Comparison of ENCODE assay signal across 23 cellular contexts in the genomic region with DNA sequence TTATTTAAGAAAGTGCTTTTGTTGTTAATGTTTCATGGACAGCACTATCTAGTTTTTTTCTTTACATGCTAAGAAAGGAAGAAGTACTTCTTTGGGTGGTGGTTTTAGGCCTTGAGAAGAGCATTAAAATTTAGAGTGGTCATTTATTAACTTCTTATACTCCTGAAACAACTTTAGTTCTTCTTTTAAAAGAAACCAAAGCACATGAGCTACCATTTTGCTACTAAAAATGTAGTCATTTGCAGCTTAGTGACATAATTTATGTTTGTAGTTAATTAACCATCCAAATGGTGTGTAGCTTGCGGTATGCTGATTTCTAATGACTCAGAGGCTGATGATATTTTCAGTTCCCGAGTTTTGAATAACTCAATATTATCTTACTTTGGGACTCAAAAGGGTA.
"Had no signal": no experiment of that assay in that cellular context is flagged by ENCODE, and none has a peak within 500 bp of the region (broad histone marks: within the 10 kb centered on the region; RNA-seq: fewer than 3 reads in every experiment).

No MANE protein-coding gene starts in this region.

- H3K27ac Mint-ChIP-seq: endodermal cell; naive thymus-derived CD4-positive, alpha-beta T cell; nephron progenitor cell; stimulated activated memory B cell treated with anti-CD40 and anti-IgM and Interleukin-4, amounts not matched to agents 10 μg/mL and 1 μg/mL and 100 μg/mL, for 72 hours; stimulated activated naive CD8-positive, alpha-beta T cell treated with anti-CD3 and anti-CD28 coated beads, Interleukin-15, Interleukin-2, amounts not matched to agents 100 ng/mL and 50 ng/mL, for 24 hours had no signal

- H3K4me1 ChIP-seq: parathyroid adenoma, prostate gland, right lobe of liver, spleen, tibial artery, upper lobe of right lung, vagina had no signal

- H2AFZ ChIP-seq: parathyroid adenoma had no signal

- H3K4me1 Mint-ChIP-seq: nephron progenitor cell; stimulated activated memory B cell treated with anti-CD40 and anti-IgM and Interleukin-4, amounts not matched to agents 10 μg/mL and 1 μg/mL and 100 μg/mL, for 72 hours had no signal

- H3K27me3 ChIP-seq: right lobe of liver, spleen, tibial artery, upper lobe of right lung, vagina had no signal

- H3K27me3 Mint-ChIP-seq: naive thymus-derived CD4-positive, alpha-beta T cell; stimulated activated memory B cell treated with anti-CD40 and anti-IgM and Interleukin-4, amounts not matched to agents 10 μg/mL and 1 μg/mL and 100 μg/mL, for 72 hours; stimulated activated naive CD8-positive, alpha-beta T cell treated with anti-CD3 and anti-CD28 coated beads, Interleukin-15, Interleukin-2, amounts not matched to agents 100 ng/mL and 50 ng/mL, for 24 hours had no signal

- H3K9me3 ChIP-seq: prostate gland, right lobe of liver, spleen, tibial artery, upper lobe of right lung, vagina had no signal

- H3K36me3 ChIP-seq: prostate gland, right lobe of liver, upper lobe of right lung, vagina had no signal

- DNase-seq: effector CD4-positive, alpha-beta T cell; endodermal cell; erythroblast; foreskin melanocyte; head of caudate nucleus; hippocampal formation; mammary epithelial cell; naive thymus-derived CD4-positive, alpha-beta T cell; nephron progenitor cell; retina; right lobe of liver; spleen; stimulated activated CD4-positive, alpha-beta T cell treated with anti-CD3 and anti-CD28 coated beads, Interleukin-15, amount 100 ng/mL, for 24 hours; stimulated activated CD4-positive, alpha-beta T cell treated with anti-CD3 and anti-CD28 coated beads, Interleukin-1b, Interleukin-23, amount 100 ng/mL, for 48 hours; stimulated activated CD4-positive, alpha-beta T cell treated with anti-CD3 and anti-CD28 coated beads, Interleukin-4, amount 100 ng/mL, for 24 hours; tibial artery; upper lobe of right lung had no signal

- H3K79me2 ChIP-seq: parathyroid adenoma had no signal

- H3K27ac ChIP-seq: parathyroid adenoma, prostate gland, right lobe of liver, spleen, tibial artery, upper lobe of right lung, vagina had no signal

- FAIRE-seq: endothelial cell of umbilical vein had no signal

- H3K9ac ChIP-seq: parathyroid adenoma had no signal

- H3K4me3 ChIP-seq: prostate gland, right lobe of liver, spleen, tibial artery, upper lobe of right lung, vagina had no signal

- ATAC-seq: naive thymus-derived CD4-positive, alpha-beta T cell; right lobe of liver; stimulated activated memory B cell treated with anti-CD40 and anti-IgM and Interleukin-4, amounts not matched to agents 10 μg/mL and 1 μg/mL and 100 μg/mL, for 72 hours; upper lobe of right lung had no signal

- H3K4me3 Mint-ChIP-seq: endodermal cell; naive thymus-derived CD4-positive, alpha-beta T cell; nephron progenitor cell; stimulated activated memory B cell treated with anti-CD40 and anti-IgM and Interleukin-4, amounts not matched to agents 10 μg/mL and 1 μg/mL and 100 μg/mL, for 72 hours; stimulated activated naive CD8-positive, alpha-beta T cell treated with anti-CD3 and anti-CD28 coated beads, Interleukin-15, Interleukin-2, amounts not matched to agents 100 ng/mL and 50 ng/mL, for 24 hours had no signal
